8 cellular contexts compared by ENCODE assay signal in the genomic region with DNA sequence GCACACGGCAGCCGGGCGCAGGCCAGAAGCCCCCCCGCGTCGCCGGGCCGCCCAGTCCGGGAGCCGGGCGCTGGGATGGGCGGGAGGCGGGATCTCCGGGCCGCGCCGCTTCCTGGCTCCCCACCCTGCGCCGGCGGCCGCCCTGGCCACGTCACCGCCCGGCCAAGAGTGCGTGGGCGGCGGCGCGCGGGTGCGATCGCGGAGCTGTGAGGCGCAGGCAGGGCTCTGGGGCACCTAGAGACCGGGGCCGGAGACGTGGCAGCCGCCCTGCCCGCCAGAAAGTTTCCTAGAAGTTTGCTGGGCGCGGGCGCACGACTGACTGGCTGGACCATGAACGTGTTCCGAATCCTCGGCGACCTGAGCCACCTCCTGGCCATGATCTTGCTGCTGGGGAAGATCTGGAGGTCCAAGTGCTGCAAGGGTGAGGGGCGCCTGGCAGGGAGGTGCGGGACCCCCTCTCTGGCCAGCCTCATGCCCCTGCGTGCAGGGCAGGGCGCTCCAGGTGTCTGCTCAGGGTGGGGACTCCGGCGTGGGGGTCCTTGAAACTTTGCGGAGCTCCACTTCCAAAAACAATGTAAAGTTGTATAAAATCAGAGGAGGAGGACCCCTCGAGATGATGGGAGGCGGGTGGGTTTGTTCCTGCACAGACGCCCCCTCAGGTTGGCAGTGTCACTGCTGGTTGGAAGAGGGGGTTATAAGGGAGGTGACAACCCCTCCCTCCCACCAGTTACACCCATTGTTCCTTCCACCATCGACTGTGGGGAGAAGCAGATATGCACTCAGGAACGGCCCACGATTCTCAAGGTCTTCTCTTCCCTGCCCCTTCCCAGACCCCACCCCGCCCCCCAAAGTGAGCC.
DNase-seq lines count a peak whose midpoint lies in the region; ATAC-seq, FAIRE-seq and TF ChIP-seq lines count a peak whose summit lies in the region.

A gene (plus strand): TSS at position 193 of the 857 bp plus-strand sequence. CDS start 138 bp downstream, at position 331.

- H3K4me3 ChIP-seq in GM12865 (ENCODE audit: low read depth, low read length): peak within 1 kb of the TSS; percentile 45
- H3K4me3 ChIP-seq in NT2/D1 (ENCODE audit: insufficient read length, low read depth): peak within 1 kb of the TSS; percentile 60
- peak within 1 kb of the TSS; percentile 42 for H3K4me3 ChIP-seq in parathyroid adenoma (ENCODE audit: low read depth, low read length)

- H3K36me3 ChIP-seq in NT2/D1 (ENCODE audit: insufficient read depth, insufficient read length, low read length): no peaks in the 10 kb centered on the region
- H3K36me3 ChIP-seq in parathyroid adenoma (ENCODE audit: control insufficient read depth, insufficient read depth, low read length): no peaks in the 10 kb centered on the region

- peak within 1 kb of the TSS; percentile 71 for H3K4me2 ChIP-seq in parathyroid adenoma (ENCODE audit: low read length)

- ATAC-seq in HG03432 (IDR thresholded peaks at IDR 0.05; ENCODE audit: unreplicated experiment): no peak

- no peaks in the 10 kb centered on the region for H3K79me2 ChIP-seq in parathyroid adenoma

- peak; percentile 7 for TF ChIP-seq CTCF in GM12865 (IDR thresholded peaks at IDR 0.05; ENCODE audit: insufficient read depth, low read depth, low read length, missing control alignments)
- TF ChIP-seq CTCF in parathyroid adenoma (IDR thresholded peaks at IDR 0.05): no peak

- peak within 1 kb of the TSS; percentile 77 for H2AFZ ChIP-seq in parathyroid adenoma

- H3K27me3 ChIP-seq in NT2/D1 (ENCODE audit: insufficient read depth, insufficient read length) (peaks cover 34% of the 10 kb centered on the region), parathyroid adenoma (ENCODE audit: control insufficient read depth, insufficient read depth, low read length) (no peaks in the 10 kb centered on the region)

- peak; percentile 95 for FAIRE-seq in urothelium cell line (lab: Jason Lieb, UNC)

- H3K27ac ChIP-seq in parathyroid adenoma: no peak within 1 kb of the TSS

- H3K9me3 ChIP-seq in NT2/D1 (ENCODE audit: insufficient read depth, low read length): no peaks in the 10 kb centered on the region
- no peaks in the 10 kb centered on the region for H3K9me3 ChIP-seq in parathyroid adenoma (ENCODE audit: control insufficient read depth, low read length)

- H3K9ac ChIP-seq in NT2/D1 (ENCODE audit: insufficient read length, low read depth) (peak within 1 kb of the TSS; percentile 92), parathyroid adenoma (no peak within 1 kb of the TSS)

- H3K4me1 ChIP-seq in NT2/D1 (ENCODE audit: insufficient read depth, insufficient read length) (peaks cover 18% of the 10 kb centered on the region), parathyroid adenoma (no peaks in the 10 kb centered on the region)

- peak; percentile 53 for DNase-seq in GM12865 (ENCODE audit: low read depth)
- DNase-seq in NT2/D1 (ENCODE audit: low read depth, low spot score): no peak
- DNase-seq in activated gamma-delta T cell treated with anti-CD3 and anti-CD28 coated beads, Interleukin-2, amount 50 U/mL, for 16 hours (ENCODE audit: low read depth): peak; percentile 24
- peak; percentile 75 for DNase-seq in glomerular visceral epithelial cell (ENCODE audit: extremely low spot score)
- DNase-seq in urothelium cell line (ENCODE audit: low spot score): peak; percentile 95
- no peak for DNase-seq in NCI-H446 (lab: John Stamatoyannopoulos, UW)

Comparison
In these comparisons a context has a peak if more than half of its experiments do, and no peak if none do; other contexts are left out.
1. DNase-seq: peak in GM12865 (single experiment), activated gamma-delta T cell treated with anti-CD3 and anti-CD28 coated beads, Interleukin-2, amount 50 U/mL, for 16 hours (single experiment), glomerular visceral epithelial cell (single experiment) and urothelium cell line (single experiment); none in NT2/D1 (single experiment) and NCI-H446 (0 of 2).
2. Peak in every context shown above with its lines, with median percentiles within 50 percentile points of each other: H3K4me3 ChIP-seq.